In genomic region chr9:133131506-133131905, GRCh38 we compare ENCODE assay signal across 13 cellular contexts. TPM values are rescaled to one million over a fixed set of nuclear protein-coding genes. Genes with fewer than 3 reads are reported as not detected.
DNase-seq lines count a peak whose midpoint lies in the region; ATAC-seq and TF ChIP-seq lines count a peak whose summit lies in the region.
"Had no signal": no experiment of that assay in that cellular context is flagged by ENCODE, and none has a peak within 500 bp of the region (broad histone marks: within the 10 kb centered on the region; RNA-seq: fewer than 3 reads in every experiment).

No MANE protein-coding gene starts in this region.

- peaks cover 90% of the 10 kb centered on the region for H3K4me1 Mint-ChIP-seq in activated CD8-positive, alpha-beta memory T cell treated with anti-CD3 and anti-CD28 coated beads, Interleukin-2, amount 10 ng/mL, durations not matched to agents 7 days and 5 days
- peaks cover 85% of the 10 kb centered on the region for H3K4me1 Mint-ChIP-seq in activated CD4-positive, alpha-beta memory T cell treated with anti-CD3 and anti-CD28 coated beads for 36 hours (ENCODE audit: low read depth)

- H3K27ac Mint-ChIP-seq in activated CD8-positive, alpha-beta memory T cell treated with anti-CD3 and anti-CD28 coated beads, Interleukin-2, amount 10 ng/mL, durations not matched to agents 7 days and 5 days: peak overlapping the region; percentile 99
- peak overlapping the region; percentile 100 for H3K27ac Mint-ChIP-seq in activated CD4-positive, alpha-beta memory T cell treated with anti-CD3 and anti-CD28 coated beads for 36 hours

- no peaks in the 10 kb centered on the region for H3K27me3 ChIP-seq in subcutaneous abdominal adipose tissue (ENCODE audit: control insufficient read depth in 5 of 5, insufficient read depth in 4 of 5, low read length in 5 of 5)

- H3K4me3 ChIP-seq in fibroblast of mammary gland (ENCODE audit: control insufficient read depth, low read depth, low read length) (no peak overlapping the region), subcutaneous abdominal adipose tissue (ENCODE audit: low read depth in 1 of 5, low read length in 5 of 5) (no peak overlapping the region)
- H3K4me3 ChIP-seq: HAP-1 had no signal

- peaks cover 30 to 73% (median 68%) of the 10 kb centered on the region in 5 donors for H3K4me1 ChIP-seq in subcutaneous abdominal adipose tissue (ENCODE audit: control insufficient read depth in 5 of 5, insufficient read depth in 5 of 5, low read length in 5 of 5)
- H3K4me1 ChIP-seq: HAP-1 had no signal

- no peaks in the 10 kb centered on the region for H3K9me3 ChIP-seq in subcutaneous abdominal adipose tissue (ENCODE audit: control insufficient read depth in 5 of 5, low read length in 5 of 5)
- H3K9me3 ChIP-seq: HAP-1 had no signal

- peak overlapping the region; percentile 95 for H3K27ac ChIP-seq in subcutaneous abdominal adipose tissue (ENCODE audit: low read depth, low read length)
- H3K27ac ChIP-seq: KMS-11 had no signal

- no peak for TF ChIP-seq CTCF in fibroblast of mammary gland (conservative IDR thresholded peaks at IDR 0.05; ENCODE audit: control insufficient read depth, insufficient read depth, low read depth, low read length)

- H3K36me3 ChIP-seq in subcutaneous abdominal adipose tissue (ENCODE audit: control insufficient read depth in 5 of 5, insufficient read depth in 5 of 5, low read length in 5 of 5): no peaks in the 10 kb centered on the region
- H3K36me3 ChIP-seq: HAP-1 had no signal

- H3K27me3 Mint-ChIP-seq in activated CD8-positive, alpha-beta memory T cell treated with anti-CD3 and anti-CD28 coated beads, Interleukin-2, amount 10 ng/mL, durations not matched to agents 7 days and 5 days: no peaks in the 10 kb centered on the region
- H3K27me3 Mint-ChIP-seq in activated CD4-positive, alpha-beta memory T cell treated with anti-CD3 and anti-CD28 coated beads for 36 hours: no peaks in the 10 kb centered on the region

- ATAC-seq in activated CD8-positive, alpha-beta memory T cell treated with anti-CD3 and anti-CD28 coated beads, Interleukin-2, amount 10 ng/mL, durations not matched to agents 7 days and 5 days: no peak
- ATAC-seq in GM19397 (IDR thresholded peaks at IDR 0.05; ENCODE audit: unreplicated experiment) (no peak), HG03039 (IDR thresholded peaks at IDR 0.05; ENCODE audit: unreplicated experiment) (no peak)

- intact Hi-C loops in activated CD4-positive, alpha-beta memory T cell treated with anti-CD3 and anti-CD28 coated beads for 36 hours (cut with micrococcal nuclease): loop anchor here (5.0 kb wide), 1 partner anchor 779 kb away; the partner anchor contains the start of gene SETX

- H3K9me3 Mint-ChIP-seq in activated CD8-positive, alpha-beta memory T cell treated with anti-CD3 and anti-CD28 coated beads, Interleukin-2, amount 10 ng/mL, durations not matched to agents 7 days and 5 days (ENCODE audit: low read depth): no peaks in the 10 kb centered on the region
- H3K9me3 Mint-ChIP-seq in activated CD4-positive, alpha-beta memory T cell treated with anti-CD3 and anti-CD28 coated beads for 36 hours: no peaks in the 10 kb centered on the region

- no peak overlapping the region for H3K9ac ChIP-seq in subcutaneous abdominal adipose tissue (ENCODE audit: low read length in 5 of 5)
- H3K9ac ChIP-seq: KMS-11 had no signal

- no peak for DNase-seq in activated CD8-positive, alpha-beta memory T cell treated with anti-CD3 and anti-CD28 coated beads, Interleukin-2, amount 10 ng/mL, durations not matched to agents 7 days and 5 days
- DNase-seq in activated CD8-positive, alpha-beta memory T cell treated with anti-CD3 and anti-CD28 coated beads, Interleukin-2, amount 50 U/mL, for 48 hours: no peak
- DNase-seq in activated CD4-positive, alpha-beta memory T cell treated with anti-CD3 and anti-CD28 coated beads for 36 hours: no peak
- DNase-seq in fibroblast of mammary gland (ENCODE audit: low read depth) (peak; percentile 55), NCI-H510A (lab: John Stamatoyannopoulos, UW) (no peak)
- DNase-seq: ACHN, cerebellar nuclear complex, SIG-M5 had no signal

- H3K4me3 Mint-ChIP-seq in activated CD8-positive, alpha-beta memory T cell treated with anti-CD3 and anti-CD28 coated beads, Interleukin-2, amount 10 ng/mL, durations not matched to agents 7 days and 5 days: peak overlapping the region; percentile 85
- peak overlapping the region; percentile 93 for H3K4me3 Mint-ChIP-seq in activated CD4-positive, alpha-beta memory T cell treated with anti-CD3 and anti-CD28 coated beads for 36 hours

- H3K36me3 Mint-ChIP-seq in activated CD8-positive, alpha-beta memory T cell treated with anti-CD3 and anti-CD28 coated beads, Interleukin-2, amount 10 ng/mL, durations not matched to agents 7 days and 5 days: peaks cover 16% of the 10 kb centered on the region
- H3K36me3 Mint-ChIP-seq in activated CD4-positive, alpha-beta memory T cell treated with anti-CD3 and anti-CD28 coated beads for 36 hours: peaks cover 16% of the 10 kb centered on the region

- CTCF ChIA-PET in activated CD8-positive, alpha-beta memory T cell treated with anti-CD3 and anti-CD28 coated beads, Interleukin-2, amount 10 ng/mL, durations not matched to agents 7 days and 5 days (lab: Charles Lee): interaction anchor here (1.0 to 13.2 kb wide), 4 partner anchors 9 to 109 kb away, joined by 3 to 276 read pairs (median 4); no protein-coding TSS in a partner anchor
- CTCF ChIA-PET in activated CD4-positive, alpha-beta memory T cell treated with anti-CD3 and anti-CD28 coated beads for 36 hours (lab: Charles Lee): interaction anchor here (1.3 to 1.7 kb wide), 4 partner anchors 13 to 109 kb away, joined by 4 to 24 read pairs (median 7); no protein-coding TSS in a partner anchor

- POLR2A ChIA-PET in activated CD4-positive, alpha-beta memory T cell treated with anti-CD3 and anti-CD28 coated beads for 36 hours (lab: Charles Lee): interaction anchor here (1.2 to 4.9 kb wide), 3 partner anchors 10 to 101 kb away, joined by 3 to 42 read pairs (median 3); partner anchors contain the start of genes GTF3C5 and RALGDS

RNA-seq across cellular contexts. Expression of gene RALGDS, which starts 10.5 kb away (rescaled TPM):
- 100 to 1,000 TPM; 103 to 114 TPM for total RNA-seq in activated CD8-positive, alpha-beta memory T cell treated with anti-CD3 and anti-CD28 coated beads, Interleukin-2, amount 10 ng/mL, durations not matched to agents 7 days and 5 days
- 10 to 100 TPM; 65.4 TPM for total RNA-seq in activated CD4-positive, alpha-beta memory T cell treated with anti-CD3 and anti-CD28 coated beads for 36 hours

RNA-seq across cellular contexts. Expression of gene GBGT1, which starts 32.2 kb away (rescaled TPM):
- 1 to 10 TPM; 3.9 to 5.7 TPM for total RNA-seq in activated CD8-positive, alpha-beta memory T cell treated with anti-CD3 and anti-CD28 coated beads, Interleukin-2, amount 10 ng/mL, durations not matched to agents 7 days and 5 days
- 1 to 10 TPM; 3.2 to 3.6 TPM for total RNA-seq in activated CD4-positive, alpha-beta memory T cell treated with anti-CD3 and anti-CD28 coated beads for 36 hours
